In the genomic region with DNA sequence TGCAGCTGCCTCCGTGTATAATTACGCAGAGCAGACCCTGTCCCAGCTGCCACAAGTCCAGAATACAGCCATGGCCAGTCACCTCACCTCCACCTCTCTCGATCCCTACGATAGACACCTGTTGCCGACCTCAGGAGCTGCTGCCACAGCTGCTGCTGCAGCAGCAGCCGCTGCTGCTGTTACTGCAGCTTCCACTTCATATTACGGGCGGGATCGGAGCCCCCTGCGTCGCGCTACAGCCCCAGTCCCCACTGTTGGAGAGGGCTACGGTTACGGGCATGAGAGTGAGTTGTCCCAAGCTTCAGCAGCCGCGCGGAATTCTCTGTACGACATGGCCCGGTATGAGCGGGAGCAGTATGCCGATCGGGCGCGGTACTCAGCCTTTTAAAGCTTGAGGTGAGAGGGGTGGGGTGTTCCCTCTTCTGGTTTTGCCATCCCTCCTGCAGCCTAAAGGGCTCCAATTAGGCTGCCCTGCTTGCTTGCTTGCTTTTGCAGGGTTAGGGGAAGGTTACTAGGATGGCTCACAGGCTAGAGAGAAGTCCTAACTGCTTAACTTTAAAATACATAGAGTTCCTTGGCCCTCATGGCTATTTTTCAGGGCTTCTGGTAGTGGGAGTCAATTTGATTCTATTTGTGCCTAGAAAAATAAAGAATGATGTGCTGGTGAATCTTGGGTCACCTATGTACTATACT, we compare ENCODE assay signal across 8 cellular contexts. TPM values are rescaled to one million over a fixed set of nuclear protein-coding genes. Genes with fewer than 3 reads are reported as not detected.
A peak's percentile ranks its signal among the peaks of the same experiment; 100 is the strongest.
DNase-seq lines count a peak whose midpoint lies in the region; ATAC-seq and TF ChIP-seq lines count a peak whose summit lies in the region.
"Had no signal": no experiment of that assay in that cellular context is flagged by ENCODE, and none has a peak within 500 bp of the region (broad histone marks: within the 10 kb centered on the region; RNA-seq: fewer than 3 reads in every experiment).

No MANE protein-coding gene starts in this region.

- H3K79me1 ChIP-seq in trophoblast cell (ENCODE audit: low read length): peaks cover 2% of the 10 kb centered on the region

- no peak overlapping the region for H2AK5ac ChIP-seq in trophoblast cell (ENCODE audit: low read length)

- H3K9ac ChIP-seq in mammary epithelial cell (ENCODE audit: insufficient read depth, low read length): no peak overlapping the region
- peak overlapping the region; percentile 45 for H3K9ac ChIP-seq in trophoblast cell (ENCODE audit: low read length)

- no peak overlapping the region for H3K23ac ChIP-seq in trophoblast cell (ENCODE audit: low read length)

- CTCF ChIA-PET in mammary epithelial cell (lab: Charles Lee; ENCODE audit: low non-redundant PET): no interaction called here

- H2BK5ac ChIP-seq in trophoblast cell (ENCODE audit: low read depth, low read length, poor library complexity): no peak overlapping the region

- no peak for ATAC-seq in esophagus mucosa
- ATAC-seq: left colon had no signal

- DNase-seq in LHCN-M2 (ENCODE audit: low read depth): peak; percentile 10
- no peak for DNase-seq in mammary epithelial cell
- no peak for DNase-seq in trophoblast cell
- no peak for DNase-seq in spleen
- DNase-seq: left colon, small intestine, stomach had no signal

- H2BK12ac ChIP-seq in trophoblast cell (ENCODE audit: low read length): no peak overlapping the region

- TF ChIP-seq POLR2A in spleen (IDR thresholded peaks at IDR 0.05): no peak

- WGBS in mammary epithelial cell (ENCODE audit: low coverage, missing lambda C conversion rate): 70% methylated on average over 22 of the region's 24 CpGs
- no CpG with 5 or more reads among the region's 24 CpGs for WGBS in trophoblast cell (ENCODE audit: extremely low coverage, insufficient coverage, insufficient read length)
- WGBS in spleen, 5 donors: 89 to 93% (median 91%) methylated on average over 20 to 24 of the region's 24 CpGs

- H3K18ac ChIP-seq in trophoblast cell (ENCODE audit: low read length): no peak overlapping the region

- H3K27ac ChIP-seq in mammary epithelial cell (ENCODE audit: insufficient read depth, low read depth, low read length): no peak overlapping the region
- no peak overlapping the region for H3K27ac ChIP-seq in trophoblast cell (ENCODE audit: low read depth, low read length)
- H3K27ac ChIP-seq in spleen: no peak overlapping the region
- H3K27ac ChIP-seq: stomach had no signal

- H4K91ac ChIP-seq in trophoblast cell (ENCODE audit: low read depth, low read length): no peak overlapping the region

- H3K14ac ChIP-seq in trophoblast cell (ENCODE audit: low read length): no peak overlapping the region

- H2AFZ ChIP-seq in mammary epithelial cell (ENCODE audit: low read depth, low read length) (no peak overlapping the region), trophoblast cell (ENCODE audit: insufficient read depth, low read length, poor library complexity) (no peak overlapping the region)

- H4K20me1 ChIP-seq in mammary epithelial cell (ENCODE audit: insufficient read depth, low read length): peaks cover 40% of the 10 kb centered on the region

- intact Hi-C loops in mammary epithelial cell (cut with micrococcal nuclease): no loop called here
- intact Hi-C loops in spleen (cut with DNase I; ENCODE audit: low total_unique reads): no loop called here

- in situ Hi-C loops in mammary epithelial cell (cut with MboI; ENCODE audit: low sequenced_read_pairs in 2 of 2): no loop called here

- no peaks in the 10 kb centered on the region for H3K27me3 ChIP-seq in mammary epithelial cell (ENCODE audit: insufficient read depth, low read length)
- no peaks in the 10 kb centered on the region for H3K27me3 ChIP-seq in trophoblast cell (ENCODE audit: insufficient read depth, low read length)
- no peaks in the 10 kb centered on the region for H3K27me3 ChIP-seq in spleen (replicated peaks in 1 of 7)
- H3K27me3 ChIP-seq: stomach had no signal

- H3K4me1 ChIP-seq in mammary epithelial cell (ENCODE audit: insufficient read depth, low read length) (peaks cover 53% of the 10 kb centered on the region), trophoblast cell (ENCODE audit: control insufficient read depth in 1 of 2, insufficient read depth in 2 of 2, low read length in 2 of 2) (peaks cover 12 to 19% of the 10 kb centered on the region in 2 experiments), spleen (peaks cover 63 to 100% (median 82%) of the 10 kb centered on the region in 6 donors)

- no peak overlapping the region for H4K8ac ChIP-seq in trophoblast cell (ENCODE audit: low read depth, low read length)

- H2BK120ac ChIP-seq in trophoblast cell (ENCODE audit: insufficient read depth, low read length, poor library complexity): no peak overlapping the region

- H3K4ac ChIP-seq in trophoblast cell (ENCODE audit: low read depth, low read length): peak overlapping the region; percentile 35

- H3K36me3 ChIP-seq in mammary epithelial cell (ENCODE audit: insufficient read depth, low read length) (peaks cover 51% of the 10 kb centered on the region), trophoblast cell (ENCODE audit: control insufficient read depth in 1 of 2, insufficient read depth in 2 of 2, low read length in 2 of 2) (peaks cover 26 to 56% of the 10 kb centered on the region in 2 experiments), spleen (peaks cover 0 to 94% (median 76%) of the 10 kb centered on the region in 6 donors)

- H4K12ac ChIP-seq in trophoblast cell (ENCODE audit: low read depth, low read length): no peak overlapping the region

- dilution Hi-C loops in mammary epithelial cell (cut with HindIII; ENCODE audit: low sequenced_read_pairs): no loop called here

- TF ChIP-seq CTCF in mammary epithelial cell (conservative IDR thresholded peaks at IDR 0.05 in 1 of 2, IDR thresholded peaks at IDR 0.05 in 1 of 2; ENCODE audit: extremely low read depth in 1 of 2, insufficient read depth in 1 of 2, low read depth in 1 of 2, low read length in 2 of 2): no peak
- no peak for TF ChIP-seq CTCF in spleen (IDR thresholded peaks at IDR 0.05 in 8 of 11, conservative IDR thresholded peaks at IDR 0.05 in 3 of 11)

- H3K4me2 ChIP-seq in mammary epithelial cell (ENCODE audit: insufficient read depth, low read depth, low read length) (peak overlapping the region; percentile 33), trophoblast cell (ENCODE audit: low read length) (no peak overlapping the region)

- H3K4me3 ChIP-seq in mammary epithelial cell (replicated peaks in 1 of 3; ENCODE audit: insufficient read depth in 1 of 3, low read depth in 2 of 3, low read length in 3 of 3) (no peak overlapping the region), trophoblast cell (ENCODE audit: low read depth, low read length) (no peak overlapping the region), spleen (peak overlapping the region in 3 of 8 donors; percentile 16 to 89 (median 78))

- H3K79me2 ChIP-seq in mammary epithelial cell (ENCODE audit: insufficient read depth, low read length): peaks cover 98% of the 10 kb centered on the region
- peaks cover 25% of the 10 kb centered on the region for H3K79me2 ChIP-seq in trophoblast cell (ENCODE audit: control insufficient read depth, insufficient read depth, low read length, poor library complexity)

- no TSS peak for BruUV-seq in mammary epithelial cell (replicated peaks; lab: Mats Ljungman, UMichigan)

- no peaks in the 10 kb centered on the region for H3K9me3 ChIP-seq in mammary epithelial cell (replicated peaks; ENCODE audit: insufficient read depth, low read length)
- peaks cover 3% of the 10 kb centered on the region for H3K9me3 ChIP-seq in trophoblast cell (ENCODE audit: insufficient read depth, low read depth, low read length)
- no peaks in the 10 kb centered on the region for H3K9me3 ChIP-seq in spleen
- H3K9me3 ChIP-seq: stomach had no signal

RNA-seq across cellular contexts. Expression of a gene that starts 5.4 kb away (rescaled TPM):
- 86.4 and 87.6 TPM in 2 replicates for total RNA-seq in LHCN-M2 (2014; rRNA removed)
- polyA plus RNA-seq in LHCN-M2 (2012): 188 TPM
- total RNA-seq in mammary epithelial cell: 100 to 1,000 TPM in 1 of 2 donors, 10 to 100 TPM in 1; 65.2 to 117 TPM
- 181 TPM for polyA plus RNA-seq in mammary epithelial cell
- 133 TPM for polyA minus RNA-seq in mammary epithelial cell
- 136 and 139 TPM in 2 replicates for polyA plus RNA-seq in trophoblast cell (2013)
- 100 to 1,000 TPM; 106 to 139 (median 127) TPM for total RNA-seq in spleen
- 100 to 1,000 TPM in 2 of 3 donors, 10 to 100 TPM in 1; 70.1 to 128 (median 102) TPM for polyA plus RNA-seq in spleen
- total RNA-seq in esophagus mucosa: 84.7 TPM

RNA-seq across cellular contexts. Expression of a gene that starts 27.5 kb away (rescaled TPM):
- total RNA-seq in LHCN-M2 (2014; rRNA removed) (50.0 and 58.7 TPM in 2 replicates), mammary epithelial cell (10 to 100 TPM; 20.0 to 79.3 TPM), spleen (10 to 100 TPM; 45.2 to 96.6 (median 88.3) TPM), esophagus mucosa (36.8 TPM)
- polyA plus RNA-seq in LHCN-M2 (2012): 49.6 TPM
- polyA plus RNA-seq in mammary epithelial cell (31.2 TPM), spleen (10 to 100 TPM; 37.7 to 67.4 (median 42.0) TPM)
- 81.0 TPM for polyA minus RNA-seq in mammary epithelial cell
- 57.7 and 58.2 TPM in 2 replicates for polyA plus RNA-seq in trophoblast cell (2013)

RNA-seq across cellular contexts. Expression of a gene that starts 33.8 kb away (rescaled TPM):
- total RNA-seq in LHCN-M2 (2014; rRNA removed) (23.5 and 33.2 TPM in 2 replicates), mammary epithelial cell (10 to 100 TPM; 12.2 to 15.3 TPM), spleen (10 to 100 TPM; 16.3 to 23.0 (median 18.8) TPM), esophagus mucosa (10.2 TPM)
- 21.6 TPM for polyA plus RNA-seq in LHCN-M2 (2012)
- polyA plus RNA-seq in mammary epithelial cell (21.8 TPM), spleen (10 to 100 TPM; 14.8 to 17.7 (median 14.9) TPM)
- 8.7 TPM for polyA minus RNA-seq in mammary epithelial cell
- polyA plus RNA-seq in trophoblast cell (2013): 23.6 and 23.8 TPM in 2 replicates

RNA-seq across cellular contexts. Expression of a gene that starts 50.9 kb away (rescaled TPM):
- total RNA-seq in LHCN-M2 (2014; rRNA removed) (20.3 and 22.5 TPM in 2 replicates), mammary epithelial cell (10 to 100 TPM; 21.3 to 31.2 TPM), spleen (10 to 100 TPM; 32.8 to 50.4 (median 40.8) TPM), esophagus mucosa (20.1 TPM)
- polyA plus RNA-seq in LHCN-M2 (2012): 32.3 TPM
- polyA plus RNA-seq in mammary epithelial cell (21.7 TPM), spleen (100 to 1,000 TPM in 2 of 3 donors, 10 to 100 TPM in 1; 91.3 to 161 (median 145) TPM)
- polyA minus RNA-seq in mammary epithelial cell: 29.4 TPM
- polyA plus RNA-seq in trophoblast cell (2013): 34.7 and 34.8 TPM in 2 replicates

RNA-seq across cellular contexts. Expression of a gene that starts 51.0 kb away (rescaled TPM):
- total RNA-seq in LHCN-M2 (2014; rRNA removed) (0.34 and 0.51 TPM in 2 replicates), mammary epithelial cell (under 1 TPM; 0.31 to 0.83 TPM), spleen (under 1 TPM in 5 of 7 donors, not detected in 2; 0.10 to 0.79 (median 0.17) TPM), esophagus mucosa (0.16 TPM)
- polyA plus RNA-seq in LHCN-M2 (2012): 0.35 TPM
- polyA plus RNA-seq in mammary epithelial cell (0.22 TPM), spleen (under 1 TPM; 0.04 to 0.08 (median 0.06) TPM)
- not detected for polyA minus RNA-seq in mammary epithelial cell
- polyA plus RNA-seq in trophoblast cell (2013): 0.12 and 0.14 TPM in 2 replicates
